12 cellular contexts compared by ENCODE assay signal in genomic region chr17:2705263-2705662, GRCh38. TPM values are rescaled to one million over a fixed set of nuclear protein-coding genes. Genes with fewer than 3 reads are reported as not detected.
DNase-seq lines count a peak whose midpoint lies in the region; ATAC-seq, FAIRE-seq and TF ChIP-seq lines count a peak whose summit lies in the region.
"Had no signal": no experiment of that assay in that cellular context is flagged by ENCODE, and none has a peak within 500 bp of the region (broad histone marks: within the 10 kb centered on the region; RNA-seq: fewer than 3 reads in every experiment).

No MANE protein-coding gene starts in this region.

- TF ChIP-seq RAD21 in GM12878 (IDR thresholded peaks at IDR 0.05; ENCODE audit: insufficient read depth, low read depth, low read length): no peak

- H4K20me1 ChIP-seq in GM12878 (ENCODE audit: control insufficient read depth, insufficient read depth): peaks cover 8% of the 10 kb centered on the region; the same call in 1 of the 2 replicates
- peaks cover 58% of the 10 kb centered on the region for H4K20me1 ChIP-seq in Karpas-422 (ENCODE audit: insufficient read depth, low read depth, low read length)

- H3K4me2 ChIP-seq in GM12878 (ENCODE audit: control insufficient read depth, insufficient read depth) (no peak overlapping the region), Karpas-422 (ENCODE audit: low read depth, low read length, poor library complexity, severe bottlenecking) (no peak overlapping the region)

- no peak overlapping the region for H2AFZ ChIP-seq in GM12878 (ENCODE audit: control insufficient read depth, low read depth, low read length)
- no peak overlapping the region for H2AFZ ChIP-seq in Karpas-422 (ENCODE audit: low read length)

- H3K9me3 ChIP-seq in AG04450 (ENCODE audit: control insufficient read depth, insufficient read depth, low read length): no peaks in the 10 kb centered on the region
- no peaks in the 10 kb centered on the region for H3K9me3 ChIP-seq in GM12878 (replicated peaks; ENCODE audit: control insufficient read depth, insufficient read depth, low read length)
- no peaks in the 10 kb centered on the region for H3K9me3 ChIP-seq in left lung
- no peaks in the 10 kb centered on the region for H3K9me3 ChIP-seq in Karpas-422 (ENCODE audit: low read length)
- H3K9me3 ChIP-seq in prostate gland: no peaks in the 10 kb centered on the region
- H3K9me3 ChIP-seq: upper lobe of left lung had no signal

- FAIRE-seq in GM12878 (lab: Jason Lieb, UNC): no peak
- FAIRE-seq: GM19239, keratinocyte had no signal

- 75% methylated on average over 7 of the region's 7 CpGs for WGBS in GM12878 (ENCODE audit: insufficient coverage, insufficient replicate concordance, low lambda C conversion rate, missing lambda C conversion rate)
- 83% methylated on average over 7 of the region's 7 CpGs for WGBS in prostate gland

- H3K36me3 ChIP-seq in GM12878 (ENCODE audit: control insufficient read depth in 2 of 2, insufficient read depth in 2 of 2, low read length in 1 of 2) (peaks cover 9 to 46% of the 10 kb centered on the region in 2 experiments; a peak in 3 of 4 replicates), left lung (peaks cover 0 to 45% of the 10 kb centered on the region in 2 donors), Karpas-422 (ENCODE audit: insufficient read depth, low read length) (peaks cover 3% of the 10 kb centered on the region; the same call in 1 of the 2 replicates), prostate gland (peaks cover 0 to 21% of the 10 kb centered on the region in 2 donors)

- SMC1A ChIA-PET in GM12878 (lab: Charles Lee; ENCODE audit: uncharacterized antibody, unreplicated experiment): no interaction called here

- no peak overlapping the region for H3K4me3 ChIP-seq in AG04450 (ENCODE audit: low read depth, low read length)
- H3K4me3 ChIP-seq in GM12878: no peak overlapping the region
- H3K4me3 ChIP-seq in left lung: no peak overlapping the region
- H3K4me3 ChIP-seq in Karpas-422 (ENCODE audit: low read length): no peak overlapping the region
- H3K4me3 ChIP-seq in prostate gland: no peak overlapping the region
- H3K4me3 ChIP-seq: upper lobe of left lung had no signal

- TF ChIP-seq POLR2A in GM12878 (IDR thresholded peaks at IDR 0.05; ENCODE audit: low read depth, low read length): 0 out of 2 replicates have a peak, but pooled peaks have one; percentile 13
- no peak for TF ChIP-seq POLR2A in prostate gland (IDR thresholded peaks at IDR 0.05)

- no peaks in the 10 kb centered on the region for H3K9me2 ChIP-seq in Karpas-422 (replicated peaks; ENCODE audit: insufficient read depth, low read length)

- intact Hi-C loops in GM12878 (cut with micrococcal nuclease; ENCODE audit: unreplicated experiment): no loop called here
- intact Hi-C loops in left lung (cut with DNase I): no loop called here
- intact Hi-C loops in prostate gland (cut with DNase I): loop anchor here (10.0 kb wide), 1 partner anchor 280 kb away; no protein-coding TSS in a partner anchor

- in situ Hi-C loops in GM12878 (cut with MboI): no loop called here

- no peaks in the 10 kb centered on the region for H3K27me3 ChIP-seq in AG04450 (ENCODE audit: control insufficient read depth, insufficient read depth, low read length)
- no peaks in the 10 kb centered on the region for H3K27me3 ChIP-seq in GM12878 (replicated peaks in 1 of 2; ENCODE audit: control insufficient read depth in 2 of 2, insufficient read depth in 2 of 2, low read length in 1 of 2)
- H3K27me3 ChIP-seq in left lung: no peaks in the 10 kb centered on the region
- H3K27me3 ChIP-seq in Karpas-422 (ENCODE audit: low read length): no peaks in the 10 kb centered on the region
- H3K27me3 ChIP-seq in prostate gland (replicated peaks; ENCODE audit: insufficient read depth): no peaks in the 10 kb centered on the region
- H3K27me3 ChIP-seq: upper lobe of left lung had no signal

- H3K27ac ChIP-seq in AG04450 (ENCODE audit: low read depth, low read length): peak overlapping the region; percentile 68
- no peak overlapping the region for H3K27ac ChIP-seq in GM12878 (ENCODE audit: control insufficient read depth, insufficient read depth)
- H3K27ac ChIP-seq in left lung: no peak overlapping the region
- H3K27ac ChIP-seq in Karpas-422 (ENCODE audit: low read length): no peak overlapping the region
- no peak overlapping the region for H3K27ac ChIP-seq in prostate gland
- H3K27ac ChIP-seq: upper lobe of left lung had no signal

- POLR2A ChIA-PET in AG04450 (lab: Yijun Ruan, JAX): no interaction called here
- POLR2A ChIA-PET in GM12878 (lab: Charles Lee): no interaction called here

- H3K9ac ChIP-seq in GM12878 (ENCODE audit: control insufficient read depth, insufficient read depth, low read length): no peak overlapping the region
- no peak overlapping the region for H3K9ac ChIP-seq in Karpas-422 (ENCODE audit: low read length)

- H3K4me1 ChIP-seq in GM12878 (ENCODE audit: control insufficient read depth, insufficient read depth, low read length): peaks cover 17% of the 10 kb centered on the region
- H3K4me1 ChIP-seq in left lung: peaks cover 24 to 32% of the 10 kb centered on the region in 2 donors
- peaks cover 21% of the 10 kb centered on the region for H3K4me1 ChIP-seq in Karpas-422 (ENCODE audit: low read length)
- peaks cover 22% of the 10 kb centered on the region for H3K4me1 ChIP-seq in prostate gland (replicated peaks)

- TF ChIP-seq CTCF in AG04450 (IDR thresholded peaks at IDR 0.05; ENCODE audit: low read depth, low read length): no peak
- no peak for TF ChIP-seq CTCF in GM12878 (IDR thresholded peaks at IDR 0.05 in 2 of 3, conservative IDR thresholded peaks at IDR 0.05 in 1 of 3; ENCODE audit: control insufficient read depth in 2 of 3, extremely low read depth in 1 of 3, insufficient read depth in 1 of 3, low read depth in 3 of 3, low read length in 3 of 3)
- no peak for TF ChIP-seq CTCF in left lung (IDR thresholded peaks at IDR 0.05)
- no peak for TF ChIP-seq CTCF in omental fat pad (IDR thresholded peaks at IDR 0.05)
- TF ChIP-seq CTCF in prostate gland (IDR thresholded peaks at IDR 0.05): no peak

- RAD21 ChIA-PET in GM12878 (lab: Charles Lee; ENCODE audit: unreplicated experiment): no interaction called here

- peak; percentile 29 for DNase-seq in AG04450 (ENCODE audit: low read depth, low spot score)
- peak; percentile 63 for DNase-seq in EL
- no peak for DNase-seq in GM12878 (ENCODE audit: low read depth, low spot score)
- DNase-seq in left lung: peak; percentile 13 to 63
- no peak for DNase-seq in omental fat pad (ENCODE audit: low spot score)
- DNase-seq in Karpas-422: no peak
- no peak for DNase-seq in prostate gland (ENCODE audit: low spot score)
- no peak for DNase-seq in amniotic stem cell (lab: John Stamatoyannopoulos, UW)
- DNase-seq: CD4-positive, alpha-beta T cell had no signal

- TF ChIP-seq EP300 in GM12878 (IDR thresholded peaks at IDR 0.05; ENCODE audit: borderline replicate concordance in 1 of 2, control insufficient read depth in 1 of 2, low read depth in 2 of 2, low read length in 2 of 2): no peak

- peaks cover 52% of the 10 kb centered on the region for H3K79me2 ChIP-seq in GM12878 (ENCODE audit: control insufficient read depth, insufficient read depth, low read length)
- peaks cover 65% of the 10 kb centered on the region for H3K79me2 ChIP-seq in Karpas-422 (ENCODE audit: low read length)

- CTCF ChIA-PET in AG04450 (lab: Charles Lee): interaction anchor here (0.7 kb wide), 1 partner anchor 95 kb away, joined by 3 read pairs; no protein-coding TSS in a partner anchor
- CTCF ChIA-PET in GM12878 (lab: Yijun Ruan, JAX): interaction anchor here (0.6 to 1.0 kb wide), 2 partner anchors 102 to 289 kb away, joined by 3 to 4 read pairs; no protein-coding TSS in a partner anchor

- BruUV-seq in GM12878 (replicated peaks; lab: Mats Ljungman, UMichigan): no TSS peak

- ATAC-seq in GM12878: no peak
- ATAC-seq in left lung: no peak
- ATAC-seq in omental fat pad (ENCODE audit: low FRiP score): no peak

RNA-seq across cellular contexts. Expression of gene CLUH, which starts 6.3 kb away (rescaled TPM):
- polyA plus RNA-seq in AG04450 (2011; rRNA removed): 7.1 and 9.0 TPM in 2 replicates
- 9.5 and 12.0 TPM in 2 replicates for polyA minus RNA-seq in AG04450 (2011; rRNA and poly(A)+ RNA removed)
- total RNA-seq in GM12878 (2013; cell fraction: nucleolus; rRNA removed): 140 and 159 TPM in 2 replicates
- total RNA-seq in GM12878 (2014; rRNA removed): 71.2 and 82.3 TPM in 2 replicates
- 24.6 and 30.8 TPM in 2 replicates for total RNA-seq in GM12878 (2014; rRNA removed; fragmentation: Illumina TruSeq; extraction: Trizol)
- 126 and 147 TPM in 2 replicates for total RNA-seq in GM12878 (2021)
- polyA plus RNA-seq in GM12878 (2011; ENCODE audit: low read depth): 24.6 TPM
- polyA plus RNA-seq in GM12878 (2011; rRNA removed): 7.3 and 17.4 TPM in 2 replicates
- 21.6 and 38.2 TPM in 2 replicates for polyA plus RNA-seq in GM12878 (2011; cell fraction: cytosol; rRNA removed)
- 326 and 415 TPM in 2 replicates for polyA plus RNA-seq in GM12878 (2011; cell fraction: nucleus; rRNA removed)
- 52.8 and 59.8 TPM in 2 replicates for polyA plus RNA-seq in GM12878 (2012)
- 14.4 and 52.8 TPM in 2 replicates for polyA plus RNA-seq in GM12878 (2014; fragmentation: Illumina TruSeq; extraction: Trizol)
- under 1 TPM; 0.11 to 0.82 TPM for polyA plus RNA-seq in GM12878 (2014; fragmentation: Nextera tagmentation; extraction: Ambion mirVana)
- 77.0 and 107 TPM in 2 replicates for polyA plus RNA-seq in GM12878 (2014; rRNA removed)
- polyA plus RNA-seq in GM12878 (2016; fragmentation: Nextera tagmentation; extraction: Ambion mirVana): 10 to 100 TPM; 67.7 to 68.7 TPM
- 18.1 and 32.5 TPM in 2 replicates for polyA minus RNA-seq in GM12878 (2011; rRNA and poly(A)+ RNA removed)
- polyA minus RNA-seq in GM12878 (2011; cell fraction: cytosol; rRNA and poly(A)+ RNA removed): 19.8 and 28.4 TPM in 2 replicates
- 46.5 and 77.6 TPM in 2 replicates for polyA minus RNA-seq in GM12878 (2011; cell fraction: nucleus; rRNA and poly(A)+ RNA removed)
- 10 to 100 TPM; 45.3 to 71.8 TPM for total RNA-seq in left lung
- 100 to 1,000 TPM in 2 of 4 donors, 10 to 100 TPM in 2; 39.2 to 167 (median 95.0) TPM for total RNA-seq in omental fat pad
- total RNA-seq in Karpas-422 (2014; rRNA removed; shearing (Covaris generic); ENCODE audit: low replicate concordance): 39.1 and 67.3 TPM in 2 replicates
- 100 to 1,000 TPM in 1 of 2 donors, 10 to 100 TPM in 1; 68.5 to 137 TPM for total RNA-seq in prostate gland

RNA-seq across cellular contexts. Expression of gene CCDC92B, which starts 44.2 kb away (rescaled TPM):
- polyA plus RNA-seq in AG04450 (2011; rRNA removed) (not detected in 2 replicates), GM12878 (2011; rRNA removed) (not detected in 2 replicates), GM12878 (2014; fragmentation: Illumina TruSeq; extraction: Trizol) (not detected in 2 replicates), GM12878 (2014; fragmentation: Nextera tagmentation; extraction: Ambion mirVana) (not detected), GM12878 (2014; rRNA removed) (not detected in 2 replicates), GM12878 (2016; fragmentation: Nextera tagmentation; extraction: Ambion mirVana) (not detected)
- not detected in 2 replicates for polyA minus RNA-seq in AG04450 (2011; rRNA and poly(A)+ RNA removed)
- total RNA-seq in GM12878 (2013; cell fraction: nucleolus; rRNA removed): not detected in 2 replicates
- total RNA-seq in GM12878 (2014; rRNA removed) (not detected in 2 replicates), GM12878 (2014; rRNA removed; fragmentation: Illumina TruSeq; extraction: Trizol) (not detected in 2 replicates), GM12878 (2021) (not detected in 2 replicates), left lung (under 1 TPM; 0.15 to 0.18 TPM), omental fat pad (not detected), prostate gland (1 to 10 TPM in 1 of 2 donors, not detected in 1; 1.9 TPM)
- not detected for polyA plus RNA-seq in GM12878 (2011; ENCODE audit: low read depth)
- polyA plus RNA-seq in GM12878 (2011; cell fraction: cytosol; rRNA removed): not detected in 2 replicates
- polyA plus RNA-seq in GM12878 (2011; cell fraction: nucleus; rRNA removed): not detected in 2 replicates
- not detected in 2 replicates for polyA plus RNA-seq in GM12878 (2012)
- not detected in 2 replicates for polyA minus RNA-seq in GM12878 (2011; rRNA and poly(A)+ RNA removed)
- polyA minus RNA-seq in GM12878 (2011; cell fraction: cytosol; rRNA and poly(A)+ RNA removed): not detected in 2 replicates
- not detected in 2 replicates for polyA minus RNA-seq in GM12878 (2011; cell fraction: nucleus; rRNA and poly(A)+ RNA removed)
- not detected in 2 replicates for total RNA-seq in Karpas-422 (2014; rRNA removed; shearing (Covaris generic); ENCODE audit: low replicate concordance)
- polyA plus RNA-seq: keratinocyte had no signal

Comparison
In these comparisons a context has a peak if more than half of its experiments do, and no peak if none do; other contexts are left out.
1. DNase-seq: peak in AG04450 (single experiment), EL (single experiment) and left lung (2 of 2); none in GM12878 (single experiment), omental fat pad (single experiment), Karpas-422 (single experiment), prostate gland (single experiment) and amniotic stem cell (single experiment).